ENCODE assay signal across 8 cellular contexts in the genomic region with DNA sequence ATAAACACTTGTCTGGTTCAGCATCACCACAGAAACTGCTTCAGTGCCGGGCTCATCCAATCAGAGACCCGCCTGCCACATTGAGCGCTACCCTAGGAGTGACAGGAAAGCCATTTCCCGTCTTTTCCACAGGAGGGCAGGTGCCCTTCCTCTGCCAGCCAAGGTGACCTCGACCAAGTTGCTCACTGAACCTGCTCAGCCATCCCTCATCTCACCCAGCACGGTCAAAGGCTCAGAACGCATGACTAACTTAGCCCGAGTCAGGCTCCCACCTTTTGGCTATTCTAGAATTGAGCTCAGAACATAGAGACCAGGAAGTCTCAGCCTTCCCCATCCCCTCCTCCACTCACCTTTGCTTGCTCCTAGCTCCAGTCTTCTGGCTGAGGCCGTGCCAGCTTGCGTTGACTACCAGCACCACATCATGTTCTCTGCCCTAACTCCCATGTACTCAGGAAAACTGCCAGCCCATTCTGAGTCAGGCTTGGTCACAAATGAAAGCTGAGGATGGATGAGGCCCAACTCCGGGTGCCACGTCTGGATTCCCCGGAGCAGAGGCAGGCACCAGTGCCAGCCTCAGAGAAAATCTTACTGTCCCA. TPM values are rescaled to one million over a fixed set of nuclear protein-coding genes. Genes with fewer than 3 reads are reported as not detected.
A peak's percentile ranks its signal among the peaks of the same experiment; 100 is the strongest.
DNase-seq lines count a peak whose midpoint lies in the region; ATAC-seq and TF ChIP-seq lines count a peak whose summit lies in the region.

No MANE protein-coding gene starts in this region.

- H3K4me1 Mint-ChIP-seq in T-helper 1 cell treated with Interleukin-12 subunit alpha and Interleukin-12 subunit beta and Interleukin-4 antibody, amounts not matched to agents 30 μg/mL and 1 μg/mL, for 36 hours (ENCODE audit: low read depth): peaks cover 6% of the 10 kb centered on the region
- peaks cover 6% of the 10 kb centered on the region for H3K4me1 Mint-ChIP-seq in stimulated activated effector memory CD8-positive, alpha-beta T cell treated with anti-CD3 and anti-CD28 coated beads, Interleukin-12 subunit alpha, Interleukin-12 subunit beta, amount 100 ng/mL, for 72 hours
- H3K4me1 Mint-ChIP-seq in chondrocyte (ENCODE audit: low read depth): no peaks in the 10 kb centered on the region

- peaks cover 9% of the 10 kb centered on the region for H3K36me3 Mint-ChIP-seq in T-helper 1 cell treated with Interleukin-12 subunit alpha and Interleukin-12 subunit beta and Interleukin-4 antibody, amounts not matched to agents 30 μg/mL and 1 μg/mL, for 36 hours (ENCODE audit: low read depth)
- peaks cover 29% of the 10 kb centered on the region for H3K36me3 Mint-ChIP-seq in stimulated activated effector memory CD8-positive, alpha-beta T cell treated with anti-CD3 and anti-CD28 coated beads, Interleukin-12 subunit alpha, Interleukin-12 subunit beta, amount 100 ng/mL, for 72 hours
- H3K36me3 Mint-ChIP-seq in chondrocyte (ENCODE audit: low read depth): peaks cover 10% of the 10 kb centered on the region

- H3K4me1 ChIP-seq in foreskin keratinocyte: peaks cover 8% of the 10 kb centered on the region

- no peak overlapping the region for H3K4me3 Mint-ChIP-seq in T-helper 1 cell treated with Interleukin-12 subunit alpha and Interleukin-12 subunit beta and Interleukin-4 antibody, amounts not matched to agents 30 μg/mL and 1 μg/mL, for 36 hours
- H3K4me3 Mint-ChIP-seq in stimulated activated effector memory CD8-positive, alpha-beta T cell treated with anti-CD3 and anti-CD28 coated beads, Interleukin-12 subunit alpha, Interleukin-12 subunit beta, amount 100 ng/mL, for 72 hours: no peak overlapping the region
- H3K4me3 Mint-ChIP-seq in chondrocyte (ENCODE audit: unreplicated experiment): no peak overlapping the region

- H3K27ac ChIP-seq in foreskin keratinocyte: no peak overlapping the region

- DNase-seq in T-helper 1 cell (no peak), RPMI7951 (ENCODE audit: low read depth) (peak; percentile 68), foreskin keratinocyte (peak in 1 of 2 donors; percentile 54), chondrocyte (ENCODE audit: low spot score) (no peak), COLO829 (ENCODE audit: low spot score) (no peak)
- no peak for DNase-seq in stimulated activated effector memory CD8-positive, alpha-beta T cell treated with anti-CD3 and anti-CD28 coated beads, Interleukin-12 subunit alpha, Interleukin-12 subunit beta, amount 100 ng/mL, for 72 hours (ENCODE audit: low spot score in 2 of 2)
- no peak for DNase-seq in activated CD4-positive, CD25-positive, alpha-beta regulatory T cell (lab: John Stamatoyannopoulos, UW)

- no peaks in the 10 kb centered on the region for H3K9me3 Mint-ChIP-seq in T-helper 1 cell treated with Interleukin-12 subunit alpha and Interleukin-12 subunit beta and Interleukin-4 antibody, amounts not matched to agents 30 μg/mL and 1 μg/mL, for 36 hours
- no peaks in the 10 kb centered on the region for H3K9me3 Mint-ChIP-seq in stimulated activated effector memory CD8-positive, alpha-beta T cell treated with anti-CD3 and anti-CD28 coated beads, Interleukin-12 subunit alpha, Interleukin-12 subunit beta, amount 100 ng/mL, for 72 hours
- H3K9me3 Mint-ChIP-seq in chondrocyte (ENCODE audit: low read depth): no peaks in the 10 kb centered on the region

- H3K27me3 Mint-ChIP-seq in T-helper 1 cell treated with Interleukin-12 subunit alpha and Interleukin-12 subunit beta and Interleukin-4 antibody, amounts not matched to agents 30 μg/mL and 1 μg/mL, for 36 hours (ENCODE audit: low read depth): no peaks in the 10 kb centered on the region
- H3K27me3 Mint-ChIP-seq in chondrocyte (ENCODE audit: low read depth): no peaks in the 10 kb centered on the region

- peak; percentile 82 for ATAC-seq in foreskin keratinocyte
- peak; percentile 28 for ATAC-seq in stimulated activated effector memory CD8-positive, alpha-beta T cell treated with anti-CD3 and anti-CD28 coated beads, Interleukin-12 subunit alpha, Interleukin-12 subunit beta, amount 100 ng/mL, for 72 hours

- no peaks in the 10 kb centered on the region for H3K27me3 ChIP-seq in foreskin keratinocyte

- peak; percentile 27 for TF ChIP-seq CTCF in foreskin keratinocyte (conservative IDR thresholded peaks at IDR 0.05)
- no peak for TF ChIP-seq CTCF in chondrocyte (IDR thresholded peaks at IDR 0.05)

- H3K27ac Mint-ChIP-seq in T-helper 1 cell treated with Interleukin-12 subunit alpha and Interleukin-12 subunit beta and Interleukin-4 antibody, amounts not matched to agents 30 μg/mL and 1 μg/mL, for 36 hours: peak overlapping the region; percentile 19
- H3K27ac Mint-ChIP-seq in stimulated activated effector memory CD8-positive, alpha-beta T cell treated with anti-CD3 and anti-CD28 coated beads, Interleukin-12 subunit alpha, Interleukin-12 subunit beta, amount 100 ng/mL, for 72 hours: no peak overlapping the region
- no peak overlapping the region for H3K27ac Mint-ChIP-seq in chondrocyte (ENCODE audit: unreplicated experiment)

RNA-seq across cellular contexts. Expression of gene MRPS23, which starts 15.6 kb away (rescaled TPM):
- 16.3 and 36.6 TPM in 2 replicates for total RNA-seq in RPMI7951 (2014; rRNA removed; shearing (Covaris generic))
- total RNA-seq in foreskin keratinocyte (78.3 and 79.4 TPM in 2 replicates), chondrocyte (30.3 to 33.3 TPM (median 33.1 TPM) in 3 replicates)
- polyA plus RNA-seq in foreskin keratinocyte: 78.9 and 87.8 TPM in 2 replicates
